ENCODE assay signal across 8 cellular contexts in the genomic region with DNA sequence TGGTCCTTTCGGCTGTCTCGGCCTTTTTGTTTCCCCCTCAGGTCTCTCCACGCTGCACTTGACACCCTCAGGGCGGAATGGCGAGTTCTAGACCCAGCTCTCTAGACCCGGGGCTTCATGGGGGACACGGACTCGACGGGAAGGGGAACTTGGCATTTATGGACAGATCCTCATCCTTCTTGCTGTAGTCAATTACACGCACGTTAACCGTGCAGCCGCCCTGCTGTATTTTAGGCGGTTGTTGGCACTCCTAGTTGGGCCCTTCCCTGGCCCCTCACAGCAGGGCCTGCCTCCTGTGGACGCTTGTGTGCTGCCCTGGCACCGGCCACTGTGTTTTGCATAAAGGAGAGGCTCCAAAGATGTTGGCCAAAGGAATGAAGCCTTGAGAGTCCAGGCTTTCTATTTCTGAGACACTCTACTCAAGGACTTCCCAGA. TPM values are rescaled to one million over a fixed set of nuclear protein-coding genes. Genes with fewer than 3 reads are reported as not detected.
DNase-seq lines count a peak whose midpoint lies in the region; ATAC-seq and TF ChIP-seq lines count a peak whose summit lies in the region.

No MANE protein-coding gene starts in this region.

- TF ChIP-seq CTCF in SU-DHL-6 (IDR thresholded peaks at IDR 0.05; ENCODE audit: insufficient read depth, low read length, poor library complexity, severe bottlenecking) (no peak), transverse colon (IDR thresholded peaks at IDR 0.05) (no peak)

- H3K18ac ChIP-seq in mesendoderm (ENCODE audit: low read length) = no peak overlapping the region

- H2BK15ac ChIP-seq in mesendoderm (replicated peaks; ENCODE audit: low read depth) = no peak overlapping the region

- WGBS in mesendoderm (ENCODE audit: extremely low coverage, insufficient coverage, low lambda C conversion rate) = no CpG with 5 or more reads among the region's 16 CpGs
- 45 to 47% methylated on average over 2 to 16 of the region's 16 CpGs for WGBS in transverse colon (ENCODE audit: low coverage in 1 of 2), 2 donors

- no peaks in the 10 kb centered on the region for H3K79me1 ChIP-seq in mesendoderm (ENCODE audit: low read length)

- H4K8ac ChIP-seq in mesendoderm (ENCODE audit: low read depth, low read length) = peak overlapping the region; percentile 30

- no peak for TF ChIP-seq EP300 in transverse colon (IDR thresholded peaks at IDR 0.05; ENCODE audit: low read depth)

- no peak overlapping the region for H2BK5ac ChIP-seq in mesendoderm (ENCODE audit: low read length)

- no peaks in the 10 kb centered on the region for H3K9me2 ChIP-seq in SU-DHL-6 (replicated peaks; ENCODE audit: insufficient read depth, low read length)

- H3K9ac ChIP-seq in BLaER1 = peak overlapping the region; percentile 84
- peak overlapping the region; percentile 95 for H3K9ac ChIP-seq in SU-DHL-6 (ENCODE audit: low read length)
- peak overlapping the region; percentile 33 for H3K9ac ChIP-seq in mesendoderm (ENCODE audit: low read length)

- peak in 2 of 3 donors; percentile 1 to 17 for DNase-seq in effector memory CD4-positive, alpha-beta T cell
- DNase-seq in mesendoderm = no peak
- peak; percentile 34 for DNase-seq in transverse colon

- peak overlapping the region; percentile 72 for H3K56ac ChIP-seq in mesendoderm (ENCODE audit: low read length)

- H3K79me2 ChIP-seq in SU-DHL-6 (ENCODE audit: insufficient read depth, low read length) (peaks cover 41% of the 10 kb centered on the region), mesendoderm (ENCODE audit: control insufficient read depth, insufficient read depth, low read length) (peaks cover 30% of the 10 kb centered on the region)

- in situ Hi-C loops in transverse colon (cut with MboI; ENCODE audit: low pct_ligation_motif_present in 1 of 4, low pct_unique_long_range_greater_than_20kb in 1 of 4, low sequenced_read_pairs in 3 of 4) = no loop called here

- H3K27ac ChIP-seq in BLaER1 = peak overlapping the region; percentile 92
- H3K27ac ChIP-seq in SU-DHL-6 (ENCODE audit: low read depth, low read length) = no peak overlapping the region
- peak overlapping the region; percentile 15 for H3K27ac ChIP-seq in effector memory CD4-positive, alpha-beta T cell (ENCODE audit: insufficient read depth, low read length, poor library complexity, severe bottlenecking)
- no peak overlapping the region for H3K27ac ChIP-seq in mesendoderm (ENCODE audit: low read depth, low read length)
- H3K27ac ChIP-seq in transverse colon = peak overlapping the region; percentile 91 to 94 (median 92)

- peaks cover 10% of the 10 kb centered on the region; the same call in 1 of the 2 replicates for H3F3A ChIP-seq in SU-DHL-6 (ENCODE audit: insufficient read depth)

- no peak overlapping the region for H2AK5ac ChIP-seq in mesendoderm (ENCODE audit: low read length)

- H3K27me3 ChIP-seq in BLaER1 (no peaks in the 10 kb centered on the region), SU-DHL-6 (ENCODE audit: low read length) (no peaks in the 10 kb centered on the region), mesendoderm (ENCODE audit: insufficient read depth, low read length, poor library complexity) (no peaks in the 10 kb centered on the region), transverse colon (no peaks in the 10 kb centered on the region)
- no peaks in the 10 kb centered on the region for H3K27me3 ChIP-seq in effector memory CD4-positive, alpha-beta T cell (replicated peaks; ENCODE audit: control insufficient read depth, insufficient read depth, low read length, poor library complexity, severe bottlenecking)

- intact Hi-C loops in transverse colon (cut with DNase I; ENCODE audit: low total_unique reads) = no loop called here

- H3K36me3 ChIP-seq in BLaER1 (peaks cover 7% of the 10 kb centered on the region; the same call in 1 of the 2 replicates), SU-DHL-6 (ENCODE audit: low read length) (peaks cover 22% of the 10 kb centered on the region), mesendoderm (ENCODE audit: control insufficient read depth, insufficient read depth, low read length) (no peaks in the 10 kb centered on the region), transverse colon (no peaks in the 10 kb centered on the region)
- H3K36me3 ChIP-seq in effector memory CD4-positive, alpha-beta T cell (ENCODE audit: control insufficient read depth, insufficient read depth, low read length) = no peaks in the 10 kb centered on the region

- H3K9me3 ChIP-seq in BLaER1 = no peaks in the 10 kb centered on the region
- no peaks in the 10 kb centered on the region for H3K9me3 ChIP-seq in SU-DHL-6 (ENCODE audit: insufficient read depth, low read length)
- H3K9me3 ChIP-seq in effector memory CD4-positive, alpha-beta T cell (ENCODE audit: control insufficient read depth, low read length) = no peaks in the 10 kb centered on the region
- no peaks in the 10 kb centered on the region for H3K9me3 ChIP-seq in transverse colon

- no peak overlapping the region for H4K5ac ChIP-seq in mesendoderm (ENCODE audit: low read length)

- no peak overlapping the region for H3K4ac ChIP-seq in mesendoderm (ENCODE audit: low read depth, low read length)

- H4K20me1 ChIP-seq in BLaER1 (peaks cover 32% of the 10 kb centered on the region), SU-DHL-6 (ENCODE audit: low read depth, low read length) (peaks cover 18% of the 10 kb centered on the region; the same call in 1 of the 2 replicates)

- no peak overlapping the region for H3K23ac ChIP-seq in mesendoderm (ENCODE audit: low read length)

- H2BK120ac ChIP-seq in mesendoderm (ENCODE audit: low read depth, low read length) = no peak overlapping the region

- H2AFZ ChIP-seq in SU-DHL-6 (ENCODE audit: low read depth, low read length, severe bottlenecking) = peak overlapping the region; percentile 91

- peak; percentile 6 for ATAC-seq in GM21390 (IDR thresholded peaks at IDR 0.05; ENCODE audit: unreplicated experiment)
- no peak for ATAC-seq in HG03378 (IDR thresholded peaks at IDR 0.05; ENCODE audit: unreplicated experiment)
- ATAC-seq in HG03196 (IDR thresholded peaks at IDR 0.05; ENCODE audit: unreplicated experiment) = no peak

- no peak for TF ChIP-seq POLR2A in transverse colon (IDR thresholded peaks at IDR 0.05)

- H3K4me2 ChIP-seq in BLaER1 (peak overlapping the region; percentile 84), SU-DHL-6 (ENCODE audit: low read depth, low read length, poor library complexity, severe bottlenecking) (peak overlapping the region; percentile 56), mesendoderm (ENCODE audit: low read length) (peak overlapping the region; percentile 15)

- H3K4me3 ChIP-seq in BLaER1 = peak overlapping the region; percentile 98
- H3K4me3 ChIP-seq in SU-DHL-6 (ENCODE audit: insufficient read depth, low read length, poor library complexity, severe bottlenecking) = peak overlapping the region; percentile 32
- peak overlapping the region; percentile 88 for H3K4me3 ChIP-seq in effector memory CD4-positive, alpha-beta T cell (ENCODE audit: insufficient read depth, low read depth, low read length, poor library complexity, severe bottlenecking)
- peak overlapping the region; percentile 20 for H3K4me3 ChIP-seq in mesendoderm (ENCODE audit: low read length)
- peak overlapping the region; percentile 76 to 95 (median 91) for H3K4me3 ChIP-seq in transverse colon

- peaks cover 17% of the 10 kb centered on the region for H3K4me1 ChIP-seq in BLaER1
- peaks cover 6% of the 10 kb centered on the region for H3K4me1 ChIP-seq in effector memory CD4-positive, alpha-beta T cell (ENCODE audit: control insufficient read depth, insufficient read depth, low read length, poor library complexity, severe bottlenecking)
- no peaks in the 10 kb centered on the region for H3K4me1 ChIP-seq in mesendoderm (ENCODE audit: control insufficient read depth, low read depth, low read length)
- peaks cover 7 to 35% (median 16%) of the 10 kb centered on the region in 4 donors for H3K4me1 ChIP-seq in transverse colon

RNA-seq across cellular contexts. Expression of gene BTG3, which starts 0.6 kb away (rescaled TPM):
- 25.1 TPM for polyA plus RNA-seq in mesendoderm (2013, experiment 1 of 2)
- 24.7 TPM for polyA plus RNA-seq in mesendoderm (2013, experiment 2 of 2)
- total RNA-seq in transverse colon = 100 to 1,000 TPM in 1 of 4 donors, 10 to 100 TPM in 3; 26.9 to 152 (median 45.3) TPM

Comparison
In these comparisons a context has a peak if more than half of its experiments do, and no peak if none do; other contexts are left out.
1. H3K27ac ChIP-seq: peak in BLaER1 (single experiment), effector memory CD4-positive, alpha-beta T cell (single experiment) and transverse colon (4 of 4); none in SU-DHL-6 (single experiment) and mesendoderm (single experiment).
2. H3K4me2 ChIP-seq: peak in every context shown above with its lines; median percentile 84 in BLaER1; 56 in SU-DHL-6; 15 in mesendoderm.
3. H3K4me3 ChIP-seq: peak in every context shown above with its lines; median percentile 98 in BLaER1; 91 in transverse colon; 88 in effector memory CD4-positive, alpha-beta T cell; 32 in SU-DHL-6; 20 in mesendoderm.
4. H3K9ac ChIP-seq: peak in every context shown above with its lines; median percentile 95 in SU-DHL-6; 84 in BLaER1; 33 in mesendoderm.